Comparison of ENCODE assay signal across 1 cellular context in genomic region chr7:66740302-66740979, GRCh38.
TF ChIP-seq lines count a peak whose summit lies in the region.

RABGEF1 (plus strand) TSS chr7:66740733; CDS start chr7:66771900, 31,167 bp downstream.

TF ChIP-seq in HepG2, 621 proteins besides CTCF, POLR2A, EP300 and RAD21 (continued from another document and continues in another):
- TF ChIP-seq KIAA2018 (CRISPR knock-in tag; IDR thresholded peaks at IDR 0.05; ENCODE audit: borderline replicate concordance) (0 out of 2 replicates have a peak, but pooled peaks have one; percentile 78), BHLHE40 (IDR thresholded peaks at IDR 0.05; ENCODE audit: low read length) (0 out of 2 replicates have a peak, but pooled peaks have one; percentile 23), ZNF792 (CRISPR knock-in tag; IDR thresholded peaks at IDR 0.05) (peak; percentile 44; the same call in 1 of the 2 replicates), ZNF281 (CRISPR knock-in tag; IDR thresholded peaks at IDR 0.05; ENCODE audit: borderline replicate concordance) (peak; percentile 22; the same call in 1 of the 2 replicates), HNF4A (CRISPR knock-in tag; IDR thresholded peaks at IDR 0.05) (peak; percentile 27; the same call in 1 of the 2 replicates), DBP (CRISPR knock-in tag; IDR thresholded peaks at IDR 0.05; ENCODE audit: not compliant biosample characterization) (no peak), ASH2L (IDR thresholded peaks at IDR 0.05; ENCODE audit: insufficient read length, low read depth, low read length) (peak; percentile 20), RXRA (CRISPR knock-in tag; IDR thresholded peaks at IDR 0.05) (peak; percentile 1; the same call in 1 of the 2 replicates), JUN (CRISPR knock-in tag; IDR thresholded peaks at IDR 0.05) (peak; percentile 46), RFXAP (CRISPR knock-in tag; IDR thresholded peaks at IDR 0.05; ENCODE audit: borderline replicate concordance) (0 out of 2 replicates have a peak, but pooled peaks have one; percentile 32), REPIN1 (CRISPR knock-in tag; IDR thresholded peaks at IDR 0.05; ENCODE audit: borderline replicate concordance, low read depth) (peak; percentile 68; the same call in 1 of the 2 replicates), ZSCAN29 (CRISPR knock-in tag; conservative IDR thresholded peaks at IDR 0.05) (no peak; the same call in 1 of the 2 replicates), ISL2 (CRISPR knock-in tag; IDR thresholded peaks at IDR 0.05) (peak; percentile 19; the same call in 1 of the 2 replicates), NR1H2 (CRISPR knock-in tag; IDR thresholded peaks at IDR 0.05; ENCODE audit: borderline replicate concordance, low read depth) (no peak; the same call in 1 of the 2 replicates), ZMYM4 (CRISPR knock-in tag; IDR thresholded peaks at IDR 0.05) (peak; percentile 87), CHCHD3 (CRISPR knock-in tag; IDR thresholded peaks at IDR 0.05) (no peak), ZSCAN21 (CRISPR knock-in tag; IDR thresholded peaks at IDR 0.05; ENCODE audit: borderline replicate concordance) (peak; percentile 78), AHR (CRISPR knock-in tag; IDR thresholded peaks at IDR 0.05) (peak; percentile 19; the same call in 1 of the 2 replicates), ZNF629 (CRISPR knock-in tag; conservative IDR thresholded peaks at IDR 0.05) (peak; percentile 9; the same call in 1 of the 2 replicates), SAP130 (CRISPR knock-in tag; IDR thresholded peaks at IDR 0.05; ENCODE audit: low read depth) (peak; percentile 94), ZSCAN25 (CRISPR knock-in tag; IDR thresholded peaks at IDR 0.05) (peak; percentile 25; the same call in 1 of the 2 replicates), E2F2 (CRISPR knock-in tag; IDR thresholded peaks at IDR 0.05; ENCODE audit: borderline replicate concordance) (no peak)
- TF ChIP-seq, protein P1, sequence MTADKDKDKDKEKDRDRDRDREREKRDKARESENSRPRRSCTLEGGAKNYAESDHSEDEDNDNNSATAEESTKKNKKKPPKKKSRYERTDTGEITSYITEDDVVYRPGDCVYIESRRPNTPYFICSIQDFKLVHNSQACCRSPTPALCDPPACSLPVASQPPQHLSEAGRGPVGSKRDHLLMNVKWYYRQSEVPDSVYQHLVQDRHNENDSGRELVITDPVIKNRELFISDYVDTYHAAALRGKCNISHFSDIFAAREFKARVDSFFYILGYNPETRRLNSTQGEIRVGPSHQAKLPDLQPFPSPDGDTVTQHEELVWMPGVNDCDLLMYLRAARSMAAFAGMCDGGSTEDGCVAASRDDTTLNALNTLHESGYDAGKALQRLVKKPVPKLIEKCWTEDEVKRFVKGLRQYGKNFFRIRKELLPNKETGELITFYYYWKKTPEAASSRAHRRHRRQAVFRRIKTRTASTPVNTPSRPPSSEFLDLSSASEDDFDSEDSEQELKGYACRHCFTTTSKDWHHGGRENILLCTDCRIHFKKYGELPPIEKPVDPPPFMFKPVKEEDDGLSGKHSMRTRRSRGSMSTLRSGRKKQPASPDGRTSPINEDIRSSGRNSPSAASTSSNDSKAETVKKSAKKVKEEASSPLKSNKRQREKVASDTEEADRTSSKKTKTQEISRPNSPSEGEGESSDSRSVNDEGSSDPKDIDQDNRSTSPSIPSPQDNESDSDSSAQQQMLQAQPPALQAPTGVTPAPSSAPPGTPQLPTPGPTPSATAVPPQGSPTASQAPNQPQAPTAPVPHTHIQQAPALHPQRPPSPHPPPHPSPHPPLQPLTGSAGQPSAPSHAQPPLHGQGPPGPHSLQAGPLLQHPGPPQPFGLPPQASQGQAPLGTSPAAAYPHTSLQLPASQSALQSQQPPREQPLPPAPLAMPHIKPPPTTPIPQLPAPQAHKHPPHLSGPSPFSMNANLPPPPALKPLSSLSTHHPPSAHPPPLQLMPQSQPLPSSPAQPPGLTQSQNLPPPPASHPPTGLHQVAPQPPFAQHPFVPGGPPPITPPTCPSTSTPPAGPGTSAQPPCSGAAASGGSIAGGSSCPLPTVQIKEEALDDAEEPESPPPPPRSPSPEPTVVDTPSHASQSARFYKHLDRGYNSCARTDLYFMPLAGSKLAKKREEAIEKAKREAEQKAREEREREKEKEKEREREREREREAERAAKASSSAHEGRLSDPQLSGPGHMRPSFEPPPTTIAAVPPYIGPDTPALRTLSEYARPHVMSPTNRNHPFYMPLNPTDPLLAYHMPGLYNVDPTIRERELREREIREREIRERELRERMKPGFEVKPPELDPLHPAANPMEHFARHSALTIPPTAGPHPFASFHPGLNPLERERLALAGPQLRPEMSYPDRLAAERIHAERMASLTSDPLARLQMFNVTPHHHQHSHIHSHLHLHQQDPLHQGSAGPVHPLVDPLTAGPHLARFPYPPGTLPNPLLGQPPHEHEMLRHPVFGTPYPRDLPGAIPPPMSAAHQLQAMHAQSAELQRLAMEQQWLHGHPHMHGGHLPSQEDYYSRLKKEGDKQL (CRISPR knock-in tag; IDR thresholded peaks at IDR 0.05; ENCODE audit: low read depth), result 0 out of 2 replicates have a peak, but pooled peaks have one; percentile 5
- TF ChIP-seq, protein P2, sequence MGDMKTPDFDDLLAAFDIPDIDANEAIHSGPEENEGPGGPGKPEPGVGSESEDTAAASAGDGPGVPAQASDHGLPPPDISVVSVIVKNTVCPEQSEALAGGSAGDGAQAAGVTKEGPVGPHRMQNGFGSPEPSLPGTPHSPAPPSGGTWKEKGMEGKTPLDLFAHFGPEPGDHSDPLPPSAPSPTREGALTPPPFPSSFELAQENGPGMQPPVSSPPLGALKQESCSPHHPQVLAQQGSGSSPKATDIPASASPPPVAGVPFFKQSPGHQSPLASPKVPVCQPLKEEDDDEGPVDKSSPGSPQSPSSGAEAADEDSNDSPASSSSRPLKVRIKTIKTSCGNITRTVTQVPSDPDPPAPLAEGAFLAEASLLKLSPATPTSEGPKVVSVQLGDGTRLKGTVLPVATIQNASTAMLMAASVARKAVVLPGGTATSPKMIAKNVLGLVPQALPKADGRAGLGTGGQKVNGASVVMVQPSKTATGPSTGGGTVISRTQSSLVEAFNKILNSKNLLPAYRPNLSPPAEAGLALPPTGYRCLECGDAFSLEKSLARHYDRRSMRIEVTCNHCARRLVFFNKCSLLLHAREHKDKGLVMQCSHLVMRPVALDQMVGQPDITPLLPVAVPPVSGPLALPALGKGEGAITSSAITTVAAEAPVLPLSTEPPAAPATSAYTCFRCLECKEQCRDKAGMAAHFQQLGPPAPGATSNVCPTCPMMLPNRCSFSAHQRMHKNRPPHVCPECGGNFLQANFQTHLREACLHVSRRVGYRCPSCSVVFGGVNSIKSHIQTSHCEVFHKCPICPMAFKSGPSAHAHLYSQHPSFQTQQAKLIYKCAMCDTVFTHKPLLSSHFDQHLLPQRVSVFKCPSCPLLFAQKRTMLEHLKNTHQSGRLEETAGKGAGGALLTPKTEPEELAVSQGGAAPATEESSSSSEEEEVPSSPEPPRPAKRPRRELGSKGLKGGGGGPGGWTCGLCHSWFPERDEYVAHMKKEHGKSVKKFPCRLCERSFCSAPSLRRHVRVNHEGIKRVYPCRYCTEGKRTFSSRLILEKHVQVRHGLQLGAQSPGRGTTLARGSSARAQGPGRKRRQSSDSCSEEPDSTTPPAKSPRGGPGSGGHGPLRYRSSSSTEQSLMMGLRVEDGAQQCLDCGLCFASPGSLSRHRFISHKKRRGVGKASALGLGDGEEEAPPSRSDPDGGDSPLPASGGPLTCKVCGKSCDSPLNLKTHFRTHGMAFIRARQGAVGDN (CRISPR knock-in tag; IDR thresholded peaks at IDR 0.05), result peak; percentile 92
